30 cellular contexts compared by ENCODE assay signal in genomic region chr3:106056919-106057318, GRCh38.
"Had no signal": no experiment of that assay in that cellular context is flagged by ENCODE, and none has a peak within 500 bp of the region (broad histone marks: within the 10 kb centered on the region; RNA-seq: fewer than 3 reads in every experiment).

No MANE protein-coding gene starts in this region.

- H3K27ac Mint-ChIP-seq: activated CD4-positive, alpha-beta memory T cell treated with anti-CD3 and anti-CD28 coated beads for 36 hours; activated CD4-positive, alpha-beta T cell treated with anti-CD3 and anti-CD28 coated beads for 36 hours; activated CD4-positive, alpha-beta T cell treated with anti-CD3 and anti-CD28 coated beads, Interleukin-2, amount 10 ng/mL, durations not matched to agents 24 days and 14 days; activated CD8-positive, alpha-beta memory T cell treated with anti-CD3 and anti-CD28 coated beads, Interleukin-2, amount 10 ng/mL, durations not matched to agents 7 days and 5 days; activated CD8-positive, alpha-beta T cell treated with anti-CD3 and anti-CD28 coated beads, Interleukin-2, amount 10 ng/mL, durations not matched to agents 7 days and 5 days; activated naive CD4-positive, alpha-beta T cell treated with anti-CD3 and anti-CD28 coated beads for 36 hours; activated naive CD4-positive, alpha-beta T cell treated with anti-CD3 and anti-CD28 coated beads, Interleukin-2, amount 50 U/mL, for 24 hours; activated naive CD8-positive, alpha-beta T cell treated with anti-CD3 and anti-CD28 coated beads for 36 hours; activated T-helper 1 cell treated with anti-CD3 and anti-CD28 coated beads, Interleukin-12 subunit alpha, Interleukin-12 subunit beta, Interleukin-2, Interleukin-4 antibody, amounts not matched to agents 30 ng/mL and 10 ng/mL and 1 ng/mL, durations not matched to agents 14 hours and 24 hours and 36 hours; activated T-helper 2 cell treated with anti-CD3 and anti-CD28 coated beads, Interferon-gamma antibody, Interleukin-2, Interleukin-4, amounts not matched to agents 10 μg/mL and 5 μg/mL and 100 μg/mL, durations not matched to agents 14 hours and 24 hours and 36 hours; brain; dendritic cell treated with granulocyte-macrophage colony-stimulating factor and Interleukin-4, amounts not matched to agents 40 ng/mL and 50 ng/mL, for 4 days; endodermal cell had no signal

- H3K27ac ChIP-seq: ascending aorta, breast epithelium, coronary artery, dorsolateral prefrontal cortex, foreskin keratinocyte, gastrocnemius medialis had no signal

- DNase-seq: activated CD4-positive, alpha-beta memory T cell treated with anti-CD3 and anti-CD28 coated beads for 36 hours; activated CD4-positive, alpha-beta T cell treated with anti-CD3 and anti-CD28 coated beads for 36 hours; activated CD4-positive, alpha-beta T cell treated with anti-CD3 and anti-CD28 coated beads, Interleukin-2, amount 10 ng/mL, durations not matched to agents 24 days and 14 days; activated CD4-positive, CD25-positive, alpha-beta regulatory T cell; activated CD4-positive, CD25-positive, alpha-beta regulatory T cell treated with anti-CD3 and anti-CD28 coated beads, Interleukin-2, amount 50 U/mL, for 72 hours; activated CD8-positive, alpha-beta memory T cell treated with anti-CD3 and anti-CD28 coated beads, Interleukin-2, amount 10 ng/mL, durations not matched to agents 7 days and 5 days; activated CD8-positive, alpha-beta memory T cell treated with anti-CD3 and anti-CD28 coated beads, Interleukin-2, amount 50 U/mL, for 4 hours; activated CD8-positive, alpha-beta T cell treated with anti-CD3 and anti-CD28 coated beads, Interleukin-2, amount 10 ng/mL, durations not matched to agents 7 days and 5 days; activated effector memory CD4-positive, alpha-beta T cell treated with anti-CD3 and anti-CD28 coated beads, Interleukin-2, amount 50 U/mL, for 16 hours; activated naive CD4-positive, alpha-beta T cell treated with anti-CD3 and anti-CD28 coated beads for 36 hours; activated naive CD8-positive, alpha-beta T cell treated with anti-CD3 and anti-CD28 coated beads for 36 hours; activated naive CD8-positive, alpha-beta T cell treated with anti-CD3 and anti-CD28 coated beads, Interleukin-2, amount 50 U/mL, for 24 hours; activated T-cell treated with anti-CD3 and anti-CD28 coated beads, Interleukin-2, amount 50 U/mL, for 1 hour; activated T-cell treated with anti-CD3 and anti-CD28 coated beads, Interleukin-2, amount 50 U/mL, for 48 hours; dorsolateral prefrontal cortex; effector memory CD4-positive, alpha-beta T cell; endodermal cell; foreskin keratinocyte; gastrocnemius medialis; glutamatergic neuron; T-helper 2 cell had no signal

- H3K27me3 Mint-ChIP-seq: activated CD4-positive, alpha-beta memory T cell treated with anti-CD3 and anti-CD28 coated beads for 36 hours; activated CD4-positive, alpha-beta T cell treated with anti-CD3 and anti-CD28 coated beads for 36 hours; activated CD4-positive, alpha-beta T cell treated with anti-CD3 and anti-CD28 coated beads, Interleukin-2, amount 10 ng/mL, durations not matched to agents 24 days and 14 days; activated CD8-positive, alpha-beta memory T cell treated with anti-CD3 and anti-CD28 coated beads, Interleukin-2, amount 10 ng/mL, durations not matched to agents 7 days and 5 days; activated naive CD4-positive, alpha-beta T cell treated with anti-CD3 and anti-CD28 coated beads, Interleukin-2, amount 50 U/mL, for 24 hours; activated naive CD8-positive, alpha-beta T cell treated with anti-CD3 and anti-CD28 coated beads for 36 hours; activated naive CD8-positive, alpha-beta T cell treated with anti-CD3 and anti-CD28 coated beads, Interleukin-2, amount 50 U/mL, for 24 hours; brain; central memory CD8-positive, alpha-beta T cell; dendritic cell treated with granulocyte-macrophage colony-stimulating factor and Interleukin-4, amounts not matched to agents 40 ng/mL and 50 ng/mL, for 4 days had no signal

- H3K9me3 ChIP-seq: ascending aorta, breast epithelium, gastrocnemius medialis had no signal

- H3K36me3 Mint-ChIP-seq: activated CD4-positive, alpha-beta memory T cell treated with anti-CD3 and anti-CD28 coated beads for 36 hours; brain had no signal

- H3K9me3 Mint-ChIP-seq: activated CD4-positive, alpha-beta memory T cell treated with anti-CD3 and anti-CD28 coated beads for 36 hours; central memory CD8-positive, alpha-beta T cell; dendritic cell treated with granulocyte-macrophage colony-stimulating factor and Interleukin-4, amounts not matched to agents 40 ng/mL and 50 ng/mL, for 4 days had no signal

- H3K4me1 ChIP-seq: ascending aorta, breast epithelium, foreskin keratinocyte, gastrocnemius medialis had no signal

- H3K27me3 ChIP-seq: ascending aorta, breast epithelium, dorsolateral prefrontal cortex, foreskin keratinocyte, gastrocnemius medialis had no signal

- H3K36me3 ChIP-seq: ascending aorta, breast epithelium, gastrocnemius medialis had no signal

- H3K4me3 Mint-ChIP-seq: activated CD4-positive, alpha-beta memory T cell treated with anti-CD3 and anti-CD28 coated beads for 36 hours; activated CD4-positive, alpha-beta T cell treated with anti-CD3 and anti-CD28 coated beads for 36 hours; activated CD4-positive, alpha-beta T cell treated with anti-CD3 and anti-CD28 coated beads, Interleukin-2, amount 10 ng/mL, durations not matched to agents 24 days and 14 days; activated CD8-positive, alpha-beta memory T cell treated with anti-CD3 and anti-CD28 coated beads, Interleukin-2, amount 10 ng/mL, durations not matched to agents 7 days and 5 days; activated CD8-positive, alpha-beta T cell treated with anti-CD3 and anti-CD28 coated beads, Interleukin-2, amount 10 ng/mL, durations not matched to agents 7 days and 5 days; activated naive CD4-positive, alpha-beta T cell treated with anti-CD3 and anti-CD28 coated beads for 36 hours; activated naive CD4-positive, alpha-beta T cell treated with anti-CD3 and anti-CD28 coated beads, Interleukin-2, amount 50 U/mL, for 24 hours; activated naive CD8-positive, alpha-beta T cell treated with anti-CD3 and anti-CD28 coated beads for 36 hours; activated naive CD8-positive, alpha-beta T cell treated with anti-CD3 and anti-CD28 coated beads, Interleukin-2, amount 50 U/mL, for 24 hours; activated T-helper 1 cell treated with anti-CD3 and anti-CD28 coated beads, Interleukin-12 subunit alpha, Interleukin-12 subunit beta, Interleukin-2, Interleukin-4 antibody, amounts not matched to agents 30 ng/mL and 10 ng/mL and 1 ng/mL, durations not matched to agents 14 hours and 24 hours and 36 hours; brain; central memory CD8-positive, alpha-beta T cell; dendritic cell treated with granulocyte-macrophage colony-stimulating factor and Interleukin-4, amounts not matched to agents 40 ng/mL and 50 ng/mL, for 4 days; endodermal cell had no signal

- H3K4me3 ChIP-seq: ascending aorta, breast epithelium, coronary artery, dorsolateral prefrontal cortex, gastrocnemius medialis had no signal
